In genomic region chr14:69877492-69877891, GRCh38 we compare ENCODE assay signal across 8 cellular contexts. TPM values are rescaled to one million over a fixed set of nuclear protein-coding genes. Genes with fewer than 3 reads are reported as not detected.
DNase-seq lines count a peak whose midpoint lies in the region; ATAC-seq and TF ChIP-seq lines count a peak whose summit lies in the region.

No MANE protein-coding gene starts in this region.

- no peak for TF ChIP-seq EP300 in upper lobe of left lung (IDR thresholded peaks at IDR 0.05)

- H3K27me3 Mint-ChIP-seq in endothelial cell (ENCODE audit: unreplicated experiment), result peaks cover 14% of the 10 kb centered on the region
- peaks cover 74% of the 10 kb centered on the region for H3K27me3 Mint-ChIP-seq in activated CD8-positive, alpha-beta memory T cell treated with anti-CD3 and anti-CD28 coated beads, Interleukin-2, amount 10 ng/mL, durations not matched to agents 7 days and 5 days

- CTCF ChIA-PET in activated CD8-positive, alpha-beta memory T cell treated with anti-CD3 and anti-CD28 coated beads, Interleukin-2, amount 10 ng/mL, durations not matched to agents 7 days and 5 days (lab: Charles Lee), result interaction anchor here (0.5 to 3.0 kb wide), 8 partner anchors 9 to 196 kb away, joined by 3 to 26 read pairs (median 4); no protein-coding TSS in a partner anchor

- peaks cover 0 to 17% (median 11%) of the 10 kb centered on the region in 4 donors for H3K4me1 ChIP-seq in upper lobe of left lung

- peaks cover 2 to 12% (median 8%) of the 10 kb centered on the region in 4 donors for H3K27me3 ChIP-seq in upper lobe of left lung

- H3K4me3 Mint-ChIP-seq in endothelial cell (ENCODE audit: unreplicated experiment), result no peak overlapping the region
- H3K4me3 Mint-ChIP-seq in activated CD8-positive, alpha-beta memory T cell treated with anti-CD3 and anti-CD28 coated beads, Interleukin-2, amount 10 ng/mL, durations not matched to agents 7 days and 5 days, result no peak overlapping the region

- TF ChIP-seq POLR2A in upper lobe of left lung (IDR thresholded peaks at IDR 0.05), result no peak

- H3K4me1 Mint-ChIP-seq in endothelial cell (ENCODE audit: unreplicated experiment), result peaks cover 3% of the 10 kb centered on the region
- no peaks in the 10 kb centered on the region for H3K4me1 Mint-ChIP-seq in activated CD8-positive, alpha-beta memory T cell treated with anti-CD3 and anti-CD28 coated beads, Interleukin-2, amount 10 ng/mL, durations not matched to agents 7 days and 5 days

- no peaks in the 10 kb centered on the region for H3K36me3 Mint-ChIP-seq in endothelial cell (ENCODE audit: low read depth, unreplicated experiment)
- no peaks in the 10 kb centered on the region for H3K36me3 Mint-ChIP-seq in activated CD8-positive, alpha-beta memory T cell treated with anti-CD3 and anti-CD28 coated beads, Interleukin-2, amount 10 ng/mL, durations not matched to agents 7 days and 5 days

- peak; percentile 53 for TF ChIP-seq CTCF in endothelial cell (IDR thresholded peaks at IDR 0.05; ENCODE audit: unreplicated experiment)
- peak; percentile 27 for TF ChIP-seq CTCF in retinal pigment epithelial cell (conservative IDR thresholded peaks at IDR 0.05; ENCODE audit: low read depth, low read length)
- peak in 2 of 6 experiments; percentile 5 to 7 for TF ChIP-seq CTCF in upper lobe of left lung (IDR thresholded peaks at IDR 0.05)

- WGBS in upper lobe of left lung, 2 donors, result 16 to 31% methylated on average over 2 of the region's 2 CpGs

- no peak for ATAC-seq in upper lobe of left lung (ENCODE audit: low FRiP score in 2 of 2)
- ATAC-seq in activated CD8-positive, alpha-beta memory T cell treated with anti-CD3 and anti-CD28 coated beads, Interleukin-2, amount 10 ng/mL, durations not matched to agents 7 days and 5 days, result no peak

- no peak overlapping the region for H3K27ac ChIP-seq in upper lobe of left lung

- H3K9me3 ChIP-seq in upper lobe of left lung, result no peaks in the 10 kb centered on the region

- H3K36me3 ChIP-seq in upper lobe of left lung, result no peaks in the 10 kb centered on the region

- no peaks in the 10 kb centered on the region for H3K9me3 Mint-ChIP-seq in endothelial cell (ENCODE audit: unreplicated experiment)
- H3K9me3 Mint-ChIP-seq in activated CD8-positive, alpha-beta memory T cell treated with anti-CD3 and anti-CD28 coated beads, Interleukin-2, amount 10 ng/mL, durations not matched to agents 7 days and 5 days (ENCODE audit: low read depth), result no peaks in the 10 kb centered on the region

- DNase-seq in DMS79 treated with DMSO at 0.1 percent for 48 hours (lab: John Stamatoyannopoulos, UW), result peak; percentile 9
- no peak for DNase-seq in DMS79 (lab: John Stamatoyannopoulos, UW)
- DNase-seq in NCI-H526 treated with DMSO at 0.1 percent for 48 hours (lab: John Stamatoyannopoulos, UW), result peak; percentile 1
- no peak for DNase-seq in endothelial cell (ENCODE audit: low spot score)
- DNase-seq in retinal pigment epithelial cell (ENCODE audit: low read depth), result no peak
- no peak for DNase-seq in upper lobe of left lung
- no peak for DNase-seq in activated naive CD4-positive, alpha-beta T cell treated with Interleukin-2 at 50 U/mL for 16 hours
- DNase-seq in activated CD8-positive, alpha-beta memory T cell treated with anti-CD3 and anti-CD28 coated beads, Interleukin-2, amount 10 ng/mL, durations not matched to agents 7 days and 5 days, result no peak

- H3K4me3 ChIP-seq in retinal pigment epithelial cell (ENCODE audit: low read length), result no peak overlapping the region
- H3K4me3 ChIP-seq in upper lobe of left lung, result no peak overlapping the region

- H3K27ac Mint-ChIP-seq in endothelial cell (ENCODE audit: unreplicated experiment), result no peak overlapping the region
- H3K27ac Mint-ChIP-seq in activated CD8-positive, alpha-beta memory T cell treated with anti-CD3 and anti-CD28 coated beads, Interleukin-2, amount 10 ng/mL, durations not matched to agents 7 days and 5 days, result no peak overlapping the region

RNA-seq across cellular contexts. Expression of gene SMOC1, which starts 1.7 kb away (rescaled TPM):
- 0.38 TPM for total RNA-seq in endothelial cell (ENCODE audit: unreplicated experiment)
- 1 to 10 TPM in 1 of 6 donors, under 1 TPM in 4, not detected in 1; 0.22 to 1.3 (median 0.61) TPM for total RNA-seq in upper lobe of left lung
- total RNA-seq in activated CD8-positive, alpha-beta memory T cell treated with anti-CD3 and anti-CD28 coated beads, Interleukin-2, amount 10 ng/mL, durations not matched to agents 7 days and 5 days, result not detected

Comparison
In these comparisons a context has a peak if more than half of its experiments do, and no peak if none do; other contexts are left out.
1. DNase-seq: peak in DMS79 treated with DMSO at 0.1 percent for 48 hours (single experiment) and NCI-H526 treated with DMSO at 0.1 percent for 48 hours (single experiment); none in DMS79 (single experiment), endothelial cell (single experiment), retinal pigment epithelial cell (single experiment), upper lobe of left lung (0 of 2), activated naive CD4-positive, alpha-beta T cell treated with Interleukin-2 at 50 U/mL for 16 hours (single experiment) and activated CD8-positive, alpha-beta memory T cell treated with anti-CD3 and anti-CD28 coated beads, Interleukin-2, amount 10 ng/mL, durations not matched to agents 7 days and 5 days (single experiment).